Comparison of ENCODE assay signal across 1 cellular context in genomic region chr13:33817513-33817842, GRCh38.
TF ChIP-seq lines count a peak whose summit lies in the region.

No MANE protein-coding gene starts in this region.

TF ChIP-seq in IMR-90, 13 proteins besides CTCF, POLR2A, EP300 and RAD21 (continued from another document):
- TF ChIP-seq CEBPB (IDR thresholded peaks at IDR 0.05; ENCODE audit: low read depth, low read length) (no peak), ELK1 (IDR thresholded peaks at IDR 0.05; ENCODE audit: borderline replicate concordance, low read depth, low read length) (no peak), USF2 (IDR thresholded peaks at IDR 0.05; ENCODE audit: low read depth, low read length) (no peak), SMC3 (IDR thresholded peaks at IDR 0.05; ENCODE audit: low read depth, low read length) (no peak), MAZ (IDR thresholded peaks at IDR 0.05; ENCODE audit: borderline replicate concordance, low read depth, low read length) (no peak), RFX5 (IDR thresholded peaks at IDR 0.05; ENCODE audit: low read depth, low read length) (no peak), NFE2L2 (IDR thresholded peaks at IDR 0.05; ENCODE audit: low read depth, low read length) (no peak), FOS (IDR thresholded peaks at IDR 0.05; ENCODE audit: low read depth, low read length) (no peak), MXI1 (IDR thresholded peaks at IDR 0.05; ENCODE audit: borderline replicate concordance, low read depth, low read length) (no peak)
TF ChIP-seq in IMR-90: peak in this region for 0.
